ENCODE assay signal across 24 cellular contexts in genomic region chr6:125841356-125842090, GRCh38. TPM values are rescaled to one million over a fixed set of nuclear protein-coding genes. Genes with fewer than 3 reads are reported as not detected.
DNase-seq lines count a peak whose midpoint lies in the region; ATAC-seq and FAIRE-seq lines count a peak whose summit lies in the region.
"Had no signal": no experiment of that assay in that cellular context is flagged by ENCODE, and none has a peak within 500 bp of the region (broad histone marks: within the 10 kb centered on the region; RNA-seq: fewer than 3 reads in every experiment).

No MANE protein-coding gene starts in this region.

- H3K36me3 ChIP-seq in HAP-1 (replicated peaks): no peaks in the 10 kb centered on the region; the same call in 1 of the 2 replicates
- H3K36me3 ChIP-seq in Karpas-422 (ENCODE audit: insufficient read depth, low read length): peaks cover 7% of the 10 kb centered on the region; the same call in 1 of the 2 replicates

- H3K9me3 ChIP-seq in HAP-1 (no peaks in the 10 kb centered on the region), Karpas-422 (ENCODE audit: low read length) (no peaks in the 10 kb centered on the region)
- H3K9me3 ChIP-seq: BE2C had no signal

- H3K9me2 ChIP-seq in Karpas-422 (replicated peaks; ENCODE audit: insufficient read depth, low read length): no peaks in the 10 kb centered on the region

- H3K4me1 ChIP-seq in HAP-1: peaks cover 37% of the 10 kb centered on the region
- peaks cover 32% of the 10 kb centered on the region for H3K4me1 ChIP-seq in Karpas-422 (ENCODE audit: low read length)

- in situ Hi-C loops in HAP-1 (cut with MboI; ENCODE audit: low sequenced_read_pairs): no loop called here

- ATAC-seq in GM18517 (IDR thresholded peaks at IDR 0.05; ENCODE audit: unreplicated experiment): no peak
- ATAC-seq: HepG2 had no signal

- H4K20me1 ChIP-seq in Karpas-422 (ENCODE audit: insufficient read depth, low read depth, low read length): no peaks in the 10 kb centered on the region

- H3K4me2 ChIP-seq in Karpas-422 (ENCODE audit: low read depth, low read length, poor library complexity, severe bottlenecking): peak overlapping the region; percentile 5

- H3K4me3 ChIP-seq in HAP-1 (no peak overlapping the region), Karpas-422 (ENCODE audit: low read length) (no peak overlapping the region)

- H3K27me3 ChIP-seq in HAP-1 (ENCODE audit: low read depth): no peaks in the 10 kb centered on the region
- H3K27me3 ChIP-seq in Karpas-422 (ENCODE audit: low read length): no peaks in the 10 kb centered on the region
- H3K27me3 ChIP-seq: BE2C had no signal

- no peak overlapping the region for H2AFZ ChIP-seq in Karpas-422 (ENCODE audit: low read length)

- H3K9ac ChIP-seq in Karpas-422 (ENCODE audit: low read length): no peak overlapping the region

- peaks cover 96% of the 10 kb centered on the region for H3K79me2 ChIP-seq in Karpas-422 (ENCODE audit: low read length)

- DNase-seq in HAP-1 (ENCODE audit: low spot score in 2 of 2): peak; percentile 32 to 74
- no peak for DNase-seq in Karpas-422
- DNase-seq in frontal cortex (ENCODE audit: low spot score in 2 of 2): no peak
- no peak for DNase-seq in central memory CD4-positive, alpha-beta T cell
- DNase-seq in cerebellar cortex (ENCODE audit: low spot score): no peak
- DNase-seq in amygdala (lab: John Stamatoyannopoulos, UW): no peak
- DNase-seq: ACHN; BE2C; C1 segment of cervical spinal cord; CD4-positive, CD25-positive, alpha-beta regulatory T cell; CD8-positive, alpha-beta memory T cell; COR-L47; DMS 273 treated with DMSO at 0.1 percent for 48 hours; DMS53; DND-41; EL; GOT3; H9; KG1 had no signal

- FAIRE-seq in frontal cortex (lab: Jason Lieb, UNC): peak; percentile 66
- FAIRE-seq: A204.1, GM12891, HepG2 had no signal

- H3K27ac ChIP-seq in Karpas-422 (ENCODE audit: low read length): no peak overlapping the region
- H3K27ac ChIP-seq in cingulate gyrus (ENCODE audit: low read depth, low read length): peak overlapping the region; percentile 78

RNA-seq across cellular contexts. Expression of gene NCOA7, which starts 50.8 kb away (rescaled TPM):
- 28.6 and 34.2 TPM in 2 replicates for total RNA-seq in Karpas-422 (2014; rRNA removed; shearing (Covaris generic); ENCODE audit: low replicate concordance)
- 27.3 TPM for total RNA-seq in frontal cortex

Comparison
In these comparisons a context has a peak if more than half of its experiments do, and no peak if none do; other contexts are left out.
1. DNase-seq: peak in HAP-1 (2 of 2); none in Karpas-422 (single experiment), frontal cortex (0 of 2), central memory CD4-positive, alpha-beta T cell (single experiment), cerebellar cortex (single experiment) and amygdala (0 of 56).